1 cellular context compared by ENCODE assay signal in the genomic region with DNA sequence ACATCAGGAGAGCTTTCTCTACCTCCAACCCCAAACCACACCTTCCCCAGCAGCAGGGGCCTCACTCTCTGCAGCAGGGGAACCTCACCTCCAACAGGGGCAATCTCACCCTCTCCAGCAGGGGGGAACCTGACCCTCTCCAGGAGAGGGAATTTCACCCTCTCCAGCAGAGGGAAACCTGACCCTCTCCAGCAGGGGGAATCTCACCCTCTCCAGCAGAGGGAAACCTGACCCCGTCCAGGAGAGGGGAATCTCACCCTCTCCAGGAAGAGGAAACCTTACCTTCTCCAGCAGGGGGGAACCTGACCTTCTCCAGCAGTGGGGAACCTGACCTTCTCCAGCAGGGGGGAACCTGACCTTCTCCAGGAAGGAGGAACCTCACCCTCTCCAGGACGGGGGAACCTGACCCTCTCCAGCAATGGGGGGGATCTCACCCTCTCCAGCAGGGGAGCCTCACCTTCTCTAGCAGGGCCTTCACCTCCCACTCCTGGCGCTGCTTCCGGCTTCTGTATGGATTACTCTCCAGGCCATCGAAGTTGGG.
A peak's percentile ranks its signal among the peaks of the same experiment; 100 is the strongest.
TF ChIP-seq lines count a peak whose summit lies in the region.

No MANE protein-coding gene starts in this region.

TF ChIP-seq in HepG2, 621 proteins besides CTCF, POLR2A, EP300 and RAD21 (continued from another document and continues in another):
- TF ChIP-seq, protein P1, sequence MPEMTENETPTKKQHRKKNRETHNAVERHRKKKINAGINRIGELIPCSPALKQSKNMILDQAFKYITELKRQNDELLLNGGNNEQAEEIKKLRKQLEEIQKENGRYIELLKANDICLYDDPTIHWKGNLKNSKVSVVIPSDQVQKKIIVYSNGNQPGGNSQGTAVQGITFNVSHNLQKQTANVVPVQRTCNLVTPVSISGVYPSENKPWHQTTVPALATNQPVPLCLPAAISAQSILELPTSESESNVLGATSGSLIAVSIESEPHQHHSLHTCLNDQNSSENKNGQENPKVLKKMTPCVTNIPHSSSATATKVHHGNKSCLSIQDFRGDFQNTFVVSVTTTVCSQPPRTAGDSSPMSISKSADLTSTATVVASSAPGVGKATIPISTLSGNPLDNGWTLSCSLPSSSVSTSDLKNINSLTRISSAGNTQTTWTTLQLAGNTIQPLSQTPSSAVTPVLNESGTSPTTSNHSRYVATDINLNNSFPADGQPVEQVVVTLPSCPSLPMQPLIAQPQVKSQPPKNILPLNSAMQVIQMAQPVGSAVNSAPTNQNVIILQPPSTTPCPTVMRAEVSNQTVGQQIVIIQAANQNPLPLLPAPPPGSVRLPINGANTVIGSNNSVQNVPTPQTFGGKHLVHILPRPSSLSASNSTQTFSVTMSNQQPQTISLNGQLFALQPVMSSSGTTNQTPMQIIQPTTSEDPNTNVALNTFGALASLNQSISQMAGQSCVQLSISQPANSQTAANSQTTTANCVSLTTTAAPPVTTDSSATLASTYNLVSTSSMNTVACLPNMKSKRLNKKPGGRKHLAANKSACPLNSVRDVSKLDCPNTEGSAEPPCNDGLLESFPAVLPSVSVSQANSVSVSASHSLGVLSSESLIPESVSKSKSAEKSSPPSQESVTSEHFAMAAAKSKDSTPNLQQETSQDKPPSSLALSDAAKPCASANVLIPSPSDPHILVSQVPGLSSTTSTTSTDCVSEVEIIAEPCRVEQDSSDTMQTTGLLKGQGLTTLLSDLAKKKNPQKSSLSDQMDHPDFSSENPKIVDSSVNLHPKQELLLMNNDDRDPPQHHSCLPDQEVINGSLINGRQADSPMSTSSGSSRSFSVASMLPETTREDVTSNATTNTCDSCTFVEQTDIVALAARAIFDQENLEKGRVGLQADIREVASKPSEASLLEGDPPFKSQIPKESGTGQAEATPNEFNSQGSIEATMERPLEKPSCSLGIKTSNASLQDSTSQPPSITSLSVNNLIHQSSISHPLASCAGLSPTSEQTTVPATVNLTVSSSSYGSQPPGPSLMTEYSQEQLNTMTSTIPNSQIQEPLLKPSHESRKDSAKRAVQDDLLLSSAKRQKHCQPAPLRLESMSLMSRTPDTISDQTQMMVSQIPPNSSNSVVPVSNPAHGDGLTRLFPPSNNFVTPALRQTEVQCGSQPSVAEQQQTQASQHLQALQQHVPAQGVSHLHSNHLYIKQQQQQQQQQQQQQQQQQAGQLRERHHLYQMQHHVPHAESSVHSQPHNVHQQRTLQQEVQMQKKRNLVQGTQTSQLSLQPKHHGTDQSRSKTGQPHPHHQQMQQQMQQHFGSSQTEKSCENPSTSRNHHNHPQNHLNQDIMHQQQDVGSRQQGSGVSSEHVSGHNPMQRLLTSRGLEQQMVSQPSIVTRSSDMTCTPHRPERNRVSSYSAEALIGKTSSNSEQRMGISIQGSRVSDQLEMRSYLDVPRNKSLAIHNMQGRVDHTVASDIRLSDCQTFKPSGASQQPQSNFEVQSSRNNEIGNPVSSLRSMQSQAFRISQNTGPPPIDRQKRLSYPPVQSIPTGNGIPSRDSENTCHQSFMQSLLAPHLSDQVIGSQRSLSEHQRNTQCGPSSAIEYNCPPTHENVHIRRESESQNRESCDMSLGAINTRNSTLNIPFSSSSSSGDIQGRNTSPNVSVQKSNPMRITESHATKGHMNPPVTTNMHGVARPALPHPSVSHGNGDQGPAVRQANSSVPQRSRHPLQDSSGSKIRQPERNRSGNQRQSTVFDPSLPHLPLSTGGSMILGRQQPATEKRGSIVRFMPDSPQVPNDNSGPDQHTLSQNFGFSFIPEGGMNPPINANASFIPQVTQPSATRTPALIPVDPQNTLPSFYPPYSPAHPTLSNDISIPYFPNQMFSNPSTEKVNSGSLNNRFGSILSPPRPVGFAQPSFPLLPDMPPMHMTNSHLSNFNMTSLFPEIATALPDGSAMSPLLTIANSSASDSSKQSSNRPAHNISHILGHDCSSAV (CRISPR knock-in tag; IDR thresholded peaks at IDR 0.05; ENCODE audit: borderline replicate concordance): no peak
- TF ChIP-seq ZNF20 (CRISPR knock-in tag; IDR thresholded peaks at IDR 0.05) (no peak), BCL6 (CRISPR knock-in tag; IDR thresholded peaks at IDR 0.05) (0 out of 2 replicates have a peak, but pooled peaks have one; percentile 22), ZNF747 (CRISPR knock-in tag; IDR thresholded peaks at IDR 0.05; ENCODE audit: borderline replicate concordance) (no peak), ZNF672 (CRISPR knock-in tag; IDR thresholded peaks at IDR 0.05) (no peak), ZNF781 (CRISPR knock-in tag; IDR thresholded peaks at IDR 0.05; ENCODE audit: borderline replicate concordance, not compliant biosample characterization) (no peak), MEF2D (CRISPR knock-in tag; IDR thresholded peaks at IDR 0.05) (no peak), TSC22D2 (CRISPR knock-in tag; IDR thresholded peaks at IDR 0.05; ENCODE audit: borderline replicate concordance) (no peak), ZNF232 (CRISPR knock-in tag; IDR thresholded peaks at IDR 0.05; ENCODE audit: borderline replicate concordance) (no peak), ZNF580 (CRISPR knock-in tag; IDR thresholded peaks at IDR 0.05; ENCODE audit: borderline replicate concordance, low read depth) (0 out of 2 replicates have a peak, but pooled peaks have one; percentile 24), POLR2AphosphoS5 (IDR thresholded peaks at IDR 0.05; ENCODE audit: low read depth, low read length) (no peak), ZKSCAN1 (IDR thresholded peaks at IDR 0.05; ENCODE audit: low read length) (no peak), KDM4B (CRISPR knock-in tag; IDR thresholded peaks at IDR 0.05) (no peak), KLF9 (CRISPR knock-in tag; IDR thresholded peaks at IDR 0.05; ENCODE audit: low read depth) (no peak), ONECUT2 (CRISPR knock-in tag; IDR thresholded peaks at IDR 0.05) (no peak), ZNF704 (CRISPR knock-in tag; IDR thresholded peaks at IDR 0.05; ENCODE audit: borderline replicate concordance) (no peak), CREB1 (IDR thresholded peaks at IDR 0.05) (no peak), CREB1 (CRISPR knock-in tag; IDR thresholded peaks at IDR 0.05) (no peak), MED8 (CRISPR knock-in tag; IDR thresholded peaks at IDR 0.05; ENCODE audit: insufficient replicate concordance) (no peak), NFKB2 (CRISPR knock-in tag; IDR thresholded peaks at IDR 0.05; ENCODE audit: borderline replicate concordance) (no peak), ARNT2 (CRISPR knock-in tag; IDR thresholded peaks at IDR 0.05; ENCODE audit: low read depth) (0 out of 2 replicates have a peak, but pooled peaks have one; percentile 38), MTERF4 (CRISPR knock-in tag; IDR thresholded peaks at IDR 0.05) (no peak), ZNF33B (CRISPR knock-in tag; IDR thresholded peaks at IDR 0.05) (no peak), HCFC1 (IDR thresholded peaks at IDR 0.05; ENCODE audit: low read depth, low read length) (0 out of 2 replicates have a peak, but pooled peaks have one; percentile 23), HHEX (CRISPR knock-in tag; IDR thresholded peaks at IDR 0.05) (no peak), RBAK (CRISPR knock-in tag; IDR thresholded peaks at IDR 0.05) (no peak), PAWR (CRISPR knock-in tag; IDR thresholded peaks at IDR 0.05; ENCODE audit: borderline replicate concordance) (no peak), SSRP1 (CRISPR knock-in tag; IDR thresholded peaks at IDR 0.05) (peak; percentile 89; the same call in 1 of the 2 replicates), PTBP1 (IDR thresholded peaks at IDR 0.05; ENCODE audit: low read depth, low read length, poor library complexity, severe bottlenecking) (no peak), CBX1 (IDR thresholded peaks at IDR 0.05; ENCODE audit: low read depth) (no peak), EED (CRISPR knock-in tag; IDR thresholded peaks at IDR 0.05) (no peak), SALL1 (CRISPR knock-in tag; IDR thresholded peaks at IDR 0.05) (no peak)
- TF ChIP-seq, protein P2, sequence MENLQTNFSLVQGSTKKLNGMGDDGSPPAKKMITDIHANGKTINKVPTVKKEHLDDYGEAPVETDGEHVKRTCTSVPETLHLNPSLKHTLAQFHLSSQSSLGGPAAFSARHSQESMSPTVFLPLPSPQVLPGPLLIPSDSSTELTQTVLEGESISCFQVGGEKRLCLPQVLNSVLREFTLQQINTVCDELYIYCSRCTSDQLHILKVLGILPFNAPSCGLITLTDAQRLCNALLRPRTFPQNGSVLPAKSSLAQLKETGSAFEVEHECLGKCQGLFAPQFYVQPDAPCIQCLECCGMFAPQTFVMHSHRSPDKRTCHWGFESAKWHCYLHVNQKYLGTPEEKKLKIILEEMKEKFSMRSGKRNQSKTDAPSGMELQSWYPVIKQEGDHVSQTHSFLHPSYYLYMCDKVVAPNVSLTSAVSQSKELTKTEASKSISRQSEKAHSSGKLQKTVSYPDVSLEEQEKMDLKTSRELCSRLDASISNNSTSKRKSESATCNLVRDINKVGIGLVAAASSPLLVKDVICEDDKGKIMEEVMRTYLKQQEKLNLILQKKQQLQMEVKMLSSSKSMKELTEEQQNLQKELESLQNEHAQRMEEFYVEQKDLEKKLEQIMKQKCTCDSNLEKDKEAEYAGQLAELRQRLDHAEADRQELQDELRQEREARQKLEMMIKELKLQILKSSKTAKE (CRISPR knock-in tag; IDR thresholded peaks at IDR 0.05; ENCODE audit: borderline replicate concordance): no peak
- TF ChIP-seq, protein P3, sequence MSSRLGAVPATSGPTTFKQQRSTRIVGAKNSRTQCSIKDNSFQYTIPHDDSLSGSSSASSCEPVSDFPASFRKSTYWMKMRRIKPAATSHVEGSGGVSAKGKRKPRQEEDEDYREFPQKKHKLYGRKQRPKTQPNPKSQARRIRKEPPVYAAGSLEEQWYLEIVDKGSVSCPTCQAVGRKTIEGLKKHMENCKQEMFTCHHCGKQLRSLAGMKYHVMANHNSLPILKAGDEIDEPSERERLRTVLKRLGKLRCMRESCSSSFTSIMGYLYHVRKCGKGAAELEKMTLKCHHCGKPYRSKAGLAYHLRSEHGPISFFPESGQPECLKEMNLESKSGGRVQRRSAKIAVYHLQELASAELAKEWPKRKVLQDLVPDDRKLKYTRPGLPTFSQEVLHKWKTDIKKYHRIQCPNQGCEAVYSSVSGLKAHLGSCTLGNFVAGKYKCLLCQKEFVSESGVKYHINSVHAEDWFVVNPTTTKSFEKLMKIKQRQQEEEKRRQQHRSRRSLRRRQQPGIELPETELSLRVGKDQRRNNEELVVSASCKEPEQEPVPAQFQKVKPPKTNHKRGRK (CRISPR knock-in tag; IDR thresholded peaks at IDR 0.05): no peak
- TF ChIP-seq, protein P4, sequence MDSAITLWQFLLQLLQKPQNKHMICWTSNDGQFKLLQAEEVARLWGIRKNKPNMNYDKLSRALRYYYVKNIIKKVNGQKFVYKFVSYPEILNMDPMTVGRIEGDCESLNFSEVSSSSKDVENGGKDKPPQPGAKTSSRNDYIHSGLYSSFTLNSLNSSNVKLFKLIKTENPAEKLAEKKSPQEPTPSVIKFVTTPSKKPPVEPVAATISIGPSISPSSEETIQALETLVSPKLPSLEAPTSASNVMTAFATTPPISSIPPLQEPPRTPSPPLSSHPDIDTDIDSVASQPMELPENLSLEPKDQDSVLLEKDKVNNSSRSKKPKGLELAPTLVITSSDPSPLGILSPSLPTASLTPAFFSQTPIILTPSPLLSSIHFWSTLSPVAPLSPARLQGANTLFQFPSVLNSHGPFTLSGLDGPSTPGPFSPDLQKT (CRISPR knock-in tag; IDR thresholded peaks at IDR 0.05; ENCODE audit: borderline replicate concordance): no peak
- TF ChIP-seq, protein P5, sequence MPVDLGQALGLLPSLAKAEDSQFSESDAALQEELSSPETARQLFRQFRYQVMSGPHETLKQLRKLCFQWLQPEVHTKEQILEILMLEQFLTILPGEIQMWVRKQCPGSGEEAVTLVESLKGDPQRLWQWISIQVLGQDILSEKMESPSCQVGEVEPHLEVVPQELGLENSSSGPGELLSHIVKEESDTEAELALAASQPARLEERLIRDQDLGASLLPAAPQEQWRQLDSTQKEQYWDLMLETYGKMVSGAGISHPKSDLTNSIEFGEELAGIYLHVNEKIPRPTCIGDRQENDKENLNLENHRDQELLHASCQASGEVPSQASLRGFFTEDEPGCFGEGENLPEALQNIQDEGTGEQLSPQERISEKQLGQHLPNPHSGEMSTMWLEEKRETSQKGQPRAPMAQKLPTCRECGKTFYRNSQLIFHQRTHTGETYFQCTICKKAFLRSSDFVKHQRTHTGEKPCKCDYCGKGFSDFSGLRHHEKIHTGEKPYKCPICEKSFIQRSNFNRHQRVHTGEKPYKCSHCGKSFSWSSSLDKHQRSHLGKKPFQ (CRISPR knock-in tag; IDR thresholded peaks at IDR 0.05; ENCODE audit: insufficient replicate concordance): no peak
- TF ChIP-seq, protein P6, sequence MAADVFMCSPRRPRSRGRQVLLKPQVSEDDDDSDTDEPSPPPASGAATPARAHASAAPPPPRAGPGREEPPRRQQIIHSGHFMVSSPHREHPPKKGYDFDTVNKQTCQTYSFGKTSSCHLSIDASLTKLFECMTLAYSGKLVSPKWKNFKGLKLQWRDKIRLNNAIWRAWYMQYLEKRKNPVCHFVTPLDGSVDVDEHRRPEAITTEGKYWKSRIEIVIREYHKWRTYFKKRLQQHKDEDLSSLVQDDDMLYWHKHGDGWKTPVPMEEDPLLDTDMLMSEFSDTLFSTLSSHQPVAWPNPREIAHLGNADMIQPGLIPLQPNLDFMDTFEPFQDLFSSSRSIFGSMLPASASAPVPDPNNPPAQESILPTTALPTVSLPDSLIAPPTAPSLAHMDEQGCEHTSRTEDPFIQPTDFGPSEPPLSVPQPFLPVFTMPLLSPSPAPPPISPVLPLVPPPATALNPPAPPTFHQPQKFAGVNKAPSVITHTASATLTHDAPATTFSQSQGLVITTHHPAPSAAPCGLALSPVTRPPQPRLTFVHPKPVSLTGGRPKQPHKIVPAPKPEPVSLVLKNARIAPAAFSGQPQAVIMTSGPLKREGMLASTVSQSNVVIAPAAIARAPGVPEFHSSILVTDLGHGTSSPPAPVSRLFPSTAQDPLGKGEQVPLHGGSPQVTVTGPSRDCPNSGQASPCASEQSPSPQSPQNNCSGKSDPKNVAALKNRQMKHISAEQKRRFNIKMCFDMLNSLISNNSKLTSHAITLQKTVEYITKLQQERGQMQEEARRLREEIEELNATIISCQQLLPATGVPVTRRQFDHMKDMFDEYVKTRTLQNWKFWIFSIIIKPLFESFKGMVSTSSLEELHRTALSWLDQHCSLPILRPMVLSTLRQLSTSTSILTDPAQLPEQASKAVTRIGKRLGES (CRISPR knock-in tag; IDR thresholded peaks at IDR 0.05; ENCODE audit: borderline replicate concordance): no peak
